In genomic region chr1:93878501-93878888, GRCh38 we compare ENCODE assay signal across 7 cellular contexts. TPM values are rescaled to one million over a fixed set of nuclear protein-coding genes. Genes with fewer than 3 reads are reported as not detected.
DNase-seq lines count a peak whose midpoint lies in the region; ATAC-seq and TF ChIP-seq lines count a peak whose summit lies in the region.

No MANE protein-coding gene starts in this region.

- H3K36me3 ChIP-seq in OCI-LY7 (ENCODE audit: insufficient read depth, low read length) = peaks cover 47% of the 10 kb centered on the region
- peaks cover 44% of the 10 kb centered on the region for H3K36me3 ChIP-seq in osteoblast (ENCODE audit: insufficient read depth, low read length)
- peaks cover 26 to 28% of the 10 kb centered on the region in 2 donors for H3K36me3 ChIP-seq in thyroid gland

- peaks cover 52% of the 10 kb centered on the region for H3K79me2 ChIP-seq in OCI-LY7 (ENCODE audit: insufficient read depth, low read depth, low read length)
- H3K79me2 ChIP-seq in osteoblast (ENCODE audit: insufficient read depth, low read length) = peaks cover 40% of the 10 kb centered on the region

- H3K27ac ChIP-seq in OCI-LY7 (ENCODE audit: low read depth, low read length, poor library complexity, severe bottlenecking) = peak overlapping the region; percentile 28
- peak overlapping the region; percentile 80 for H3K27ac ChIP-seq in foreskin keratinocyte
- peak overlapping the region; percentile 95 for H3K27ac ChIP-seq in osteoblast (ENCODE audit: low read depth, low read length)
- peak overlapping the region; percentile 86 to 98 (median 95) for H3K27ac ChIP-seq in thyroid gland

- ATAC-seq in GM18517 (IDR thresholded peaks at IDR 0.05; ENCODE audit: unreplicated experiment) (peak; percentile 33), HG02840 (IDR thresholded peaks at IDR 0.05; ENCODE audit: low FRiP score, unreplicated experiment) (peak; percentile 47), foreskin keratinocyte (peak; percentile 67)

- TF ChIP-seq CTCF in OCI-LY7 (conservative IDR thresholded peaks at IDR 0.05; ENCODE audit: low read length) (no peak), foreskin keratinocyte (conservative IDR thresholded peaks at IDR 0.05) (no peak), osteoblast (IDR thresholded peaks at IDR 0.05; ENCODE audit: extremely low read depth, low read depth, low read length) (no peak), thyroid gland (IDR thresholded peaks at IDR 0.05) (no peak)

- peaks cover 30% of the 10 kb centered on the region for H4K20me1 ChIP-seq in OCI-LY7 (ENCODE audit: insufficient read depth, low read length)
- H4K20me1 ChIP-seq in osteoblast (ENCODE audit: insufficient read depth, low read length) = peaks cover 9% of the 10 kb centered on the region

- TSS peak; percentile 70 for BruUV-seq in OCI-LY7 (replicated peaks; lab: Mats Ljungman, UMichigan)

- H3K9me2 ChIP-seq in OCI-LY7 (ENCODE audit: insufficient read depth, low read length) = no peaks in the 10 kb centered on the region

- H3K27me3 ChIP-seq in foreskin keratinocyte = no peaks in the 10 kb centered on the region
- no peaks in the 10 kb centered on the region for H3K27me3 ChIP-seq in osteoblast (ENCODE audit: insufficient read depth, low read length)
- H3K27me3 ChIP-seq in thyroid gland = no peaks in the 10 kb centered on the region

- peak; percentile 23 for DNase-seq in OCI-LY7 (ENCODE audit: low spot score)
- peak; percentile 32 to 50 for DNase-seq in activated T-helper 1 cell treated with anti-CD3 and anti-CD28 coated beads, Interleukin-2, amount 50 U/mL, for 16 hours (ENCODE audit: low read depth in 1 of 2, low spot score in 1 of 2)
- DNase-seq in foreskin keratinocyte = peak; percentile 13 to 59
- peak; percentile 18 for DNase-seq in osteoblast (ENCODE audit: insufficient read length, low spot score, missing footprints)
- DNase-seq in thyroid gland = peak; percentile 36 to 40

- H3K9me3 ChIP-seq in OCI-LY7 (ENCODE audit: low read length) (no peaks in the 10 kb centered on the region), osteoblast (ENCODE audit: low read depth, low read length) (no peaks in the 10 kb centered on the region), thyroid gland (no peaks in the 10 kb centered on the region)

- TF ChIP-seq POLR2A in thyroid gland (IDR thresholded peaks at IDR 0.05) = no peak

- 1% methylated on average over 20 of the region's 20 CpGs for WGBS in thyroid gland, 2 donors

- CTCF ChIA-PET in OCI-LY7 (lab: Charles Lee; ENCODE audit: unreplicated experiment) = no interaction called here

- H3K4me3 ChIP-seq in OCI-LY7 (ENCODE audit: low read depth, low read length, poor library complexity, severe bottlenecking) (peak overlapping the region; percentile 94), osteoblast (ENCODE audit: insufficient read depth, low read length) (peak overlapping the region; percentile 95), thyroid gland (replicated peaks in 1 of 3) (peak overlapping the region; percentile 72 to 94 (median 74))

- H2AFZ ChIP-seq in OCI-LY7 (ENCODE audit: low read length) = peak overlapping the region; percentile 35; the same call in 1 of the 2 replicates
- H2AFZ ChIP-seq in osteoblast (ENCODE audit: low read length) = peak overlapping the region; percentile 94

- H3K4me1 ChIP-seq in OCI-LY7 (ENCODE audit: insufficient read depth, low read length, poor library complexity, severe bottlenecking) (peaks cover 30% of the 10 kb centered on the region), foreskin keratinocyte (peaks cover 12% of the 10 kb centered on the region), osteoblast (ENCODE audit: insufficient read depth, low read length) (peaks cover 11% of the 10 kb centered on the region), thyroid gland (peaks cover 9 to 11% of the 10 kb centered on the region in 2 donors)

- intact Hi-C loops in OCI-LY7 (cut with micrococcal nuclease; ENCODE audit: unreplicated experiment) (loop anchor here (2.0 kb wide), 1 partner anchor 30 kb away; the partner anchor contains the start of gene GCLM), thyroid gland (cut with DNase I) (no loop called here)

- H3K4me2 ChIP-seq in OCI-LY7 (ENCODE audit: low read length) (peak overlapping the region; percentile 93), osteoblast (ENCODE audit: insufficient read depth, low read length) (peak overlapping the region; percentile 95)

- POLR2A ChIA-PET in OCI-LY7 (lab: Charles Lee) = interaction anchor here (0.8 to 1.7 kb wide), 2 partner anchors 25 to 1102 kb away, joined by 3 to 5 read pairs; no protein-coding TSS in a partner anchor

RNA-seq across cellular contexts. Expression of gene DNTTIP2, which starts 0.5 kb away (rescaled TPM):
- total RNA-seq in OCI-LY7 (2014; rRNA removed; shearing (Covaris generic)) = 39.7 and 47.4 TPM in 2 replicates
- 55.4 and 67.6 TPM in 2 replicates for total RNA-seq in OCI-LY7 (2022)
- total RNA-seq in foreskin keratinocyte = 67.4 and 74.0 TPM in 2 replicates
- 64.9 and 70.3 TPM in 2 replicates for polyA plus RNA-seq in foreskin keratinocyte
- total RNA-seq in osteoblast = 23.5 and 25.3 TPM in 2 replicates
- total RNA-seq in thyroid gland = 10 to 100 TPM; 21.9 to 32.0 (median 27.2) TPM

RNA-seq across cellular contexts. Expression of gene GCLM, which starts 30.7 kb away (rescaled TPM):
- 7.0 and 10.7 TPM in 2 replicates for total RNA-seq in OCI-LY7 (2014; rRNA removed; shearing (Covaris generic))
- total RNA-seq in OCI-LY7 (2022) = 24.0 and 24.8 TPM in 2 replicates
- total RNA-seq in foreskin keratinocyte = 19.6 and 20.3 TPM in 2 replicates
- 11.3 and 12.6 TPM in 2 replicates for polyA plus RNA-seq in foreskin keratinocyte
- total RNA-seq in osteoblast = 23.0 and 27.5 TPM in 2 replicates
- total RNA-seq in thyroid gland = 10 to 100 TPM; 27.0 to 56.2 (median 43.4) TPM

Comparison
In these comparisons a context has a peak if more than half of its experiments do, and no peak if none do; other contexts are left out.
1. Peak in every context shown above with its lines: DNase-seq, ATAC-seq, H3K4me3 ChIP-seq and H3K27ac ChIP-seq.
2. H3K27ac ChIP-seq: peak in every context shown above with its lines; median percentile 95 in osteoblast; 95 in thyroid gland; 80 in foreskin keratinocyte; 28 in OCI-LY7.